Comparison of ENCODE assay signal across 23 cellular contexts in genomic region chr21:34700605-34701004, GRCh38. TPM values are rescaled to one million over a fixed set of nuclear protein-coding genes. Genes with fewer than 3 reads are reported as not detected.
"Had no signal": no experiment of that assay in that cellular context is flagged by ENCODE, and none has a peak within 500 bp of the region (broad histone marks: within the 10 kb centered on the region; RNA-seq: fewer than 3 reads in every experiment).

No MANE protein-coding gene starts in this region.

- H3K4me3 ChIP-seq: SJSA1 had no signal

- H3K36me3 ChIP-seq: SJSA1 had no signal

- DNase-seq: activated CD4-positive, alpha-beta T cell treated with anti-CD3 and anti-CD28 coated beads for 4 hours; activated CD8-positive, alpha-beta memory T cell treated with anti-CD3 and anti-CD28 coated beads, Interleukin-2, amount 50 U/mL, for 4 hours; activated CD8-positive, alpha-beta T cell treated with anti-CD3 and anti-CD28 coated beads for 36 hours; activated gamma-delta T cell treated with Interleukin-2 at 50 U/mL for 16 hours; activated naive CD4-positive, alpha-beta T cell treated with anti-CD3 and anti-CD28 coated beads, Interleukin-2, amount 10 ng/mL, durations not matched to agents 7 days and 5 days; activated naive CD8-positive, alpha-beta T cell treated with anti-CD3 and anti-CD28 coated beads for 36 hours; activated T-cell treated with anti-CD3 and anti-CD28 coated beads, Interleukin-2, amount 50 U/mL, for 72 hours; anterior cingulate cortex; central memory CD4-positive, alpha-beta T cell; NCI-H187 treated with DMSO at 0.1 percent for 48 hours; NCI-H2081 treated with DMSO at 0.1 percent for 48 hours; NCI-H226; NCI-H526; NCI-H774; NK-92 treated with Interleukin-12 subunit alpha and Interleukin-12 subunit beta, amount 100 ng/mL, for 24 hours; PC-3; SHP77 had no signal

- H3K27me3 ChIP-seq: SJSA1 had no signal

- ATAC-seq: activated CD4-positive, CD25-positive, alpha-beta regulatory T cell treated with anti-CD3 and anti-CD28 coated beads, Interleukin-2, amount 50 U/mL, for 24 hours; activated CD8-positive, alpha-beta T cell treated with anti-CD3 and anti-CD28 coated beads for 36 hours; activated T-cell treated with anti-CD3 and anti-CD28 coated beads, Interleukin-2, amount 50 U/mL, for 72 hours; PC-3; SK-N-SH treated with all-trans-retinoic acid at 6 μM for 48 hours had no signal

- FAIRE-seq: bronchial epithelial cell, RCC 7860 had no signal

- H3K9me3 ChIP-seq: SJSA1 had no signal

- H3K27ac ChIP-seq: SJSA1 had no signal

RNA-seq across cellular contexts. Expression of gene CLIC6, which starts 31.8 kb away (rescaled TPM):
- total RNA-seq: bronchial epithelial cell, NCI-H460, PC-3, SJSA1 had no signal
